24 cellular contexts compared by ENCODE assay signal in the genomic region with DNA sequence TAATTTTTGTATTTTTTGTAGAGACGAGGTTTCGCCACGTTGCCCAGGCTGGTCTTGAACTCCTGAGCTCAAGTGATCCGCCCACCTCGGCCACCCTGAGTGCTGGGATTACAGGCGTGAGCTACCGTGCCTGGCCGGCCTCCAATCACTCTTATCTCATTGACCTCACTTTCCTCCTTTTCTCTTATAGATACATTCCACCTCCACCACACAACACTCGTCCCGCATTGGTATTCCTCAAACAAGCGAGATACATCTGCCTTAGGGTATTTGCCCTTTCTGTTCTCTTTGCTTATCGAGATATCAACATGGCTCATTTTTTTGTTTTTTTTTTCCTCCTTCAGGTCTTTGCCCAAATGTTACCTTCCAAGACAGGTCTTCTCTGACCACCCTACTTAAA.
"Had no signal": no experiment of that assay in that cellular context is flagged by ENCODE, and none has a peak within 500 bp of the region (broad histone marks: within the 10 kb centered on the region; RNA-seq: fewer than 3 reads in every experiment).

No MANE protein-coding gene starts in this region.

- H3K27me3 Mint-ChIP-seq: activated CD8-positive, alpha-beta T cell treated with anti-CD3 and anti-CD28 coated beads for 36 hours; activated T-helper 17 cell treated with anti-CD3 and anti-CD28 coated beads, Interleukin-2, amount 50 U/mL, for 72 hours; stimulated activated memory B cell treated with anti-CD40 and anti-IgM and Interleukin-4, amounts not matched to agents 10 μg/mL and 1 μg/mL and 100 μg/mL, for 72 hours; type B pancreatic cell had no signal

- DNase-seq: activated CD4-positive, alpha-beta T cell treated with anti-CD3 and anti-CD28 coated beads for 48 hours; activated CD8-positive, alpha-beta T cell treated with anti-CD3 and anti-CD28 coated beads for 36 hours; activated T-cell treated with anti-CD3 and anti-CD28 coated beads, Interleukin-2, amount 50 U/mL, for 1 hour; aorta; brain microvascular endothelial cell; caudate nucleus; dermis blood vessel endothelial cell; effector CD8-positive, alpha-beta T cell; foreskin fibroblast; heart right ventricle; lower lobe of right lung; natural killer cell; ovary; psoas muscle; right cardiac atrium; stimulated activated CD4-positive, alpha-beta T cell treated with anti-CD3 and anti-CD28 coated beads, Interleukin-2, amount 100 ng/mL, for 24 hours; T-cell had no signal

- H3K4me1 Mint-ChIP-seq: activated T-helper 17 cell treated with anti-CD3 and anti-CD28 coated beads, Interleukin-2, amount 50 U/mL, for 72 hours; stimulated activated memory B cell treated with anti-CD40 and anti-IgM and Interleukin-4, amounts not matched to agents 10 μg/mL and 1 μg/mL and 100 μg/mL, for 72 hours had no signal

- H3K4me3 Mint-ChIP-seq: activated CD8-positive, alpha-beta T cell treated with anti-CD3 and anti-CD28 coated beads for 36 hours; activated T-helper 17 cell treated with anti-CD3 and anti-CD28 coated beads, Interleukin-2, amount 50 U/mL, for 72 hours; natural killer cell; stimulated activated memory B cell treated with anti-CD40 and anti-IgM and Interleukin-4, amounts not matched to agents 10 μg/mL and 1 μg/mL and 100 μg/mL, for 72 hours; T-cell; type B pancreatic cell had no signal

- H3K4me1 ChIP-seq: psoas muscle had no signal

- FAIRE-seq: keratinocyte had no signal

- H3K4me3 ChIP-seq: heart right ventricle, lower lobe of right lung, ovary, psoas muscle, skin epidermis, vagina had no signal

- H3K9me3 ChIP-seq: lower lobe of right lung, ovary, psoas muscle, vagina had no signal

- H3K27me3 ChIP-seq: brain microvascular endothelial cell, ovary, vagina had no signal

- ATAC-seq: activated CD8-positive, alpha-beta T cell treated with anti-CD3 and anti-CD28 coated beads for 36 hours; activated naive CD4-positive, alpha-beta T cell treated with anti-CD3 and anti-CD28 coated beads, Interleukin-2, amount 50 U/mL, for 72 hours; activated T-helper 17 cell treated with anti-CD3 and anti-CD28 coated beads, Interleukin-2, amount 50 U/mL, for 72 hours; heart right ventricle; lower lobe of right lung; natural killer cell; psoas muscle; right cardiac atrium; stimulated activated memory B cell treated with anti-CD40 and anti-IgM and Interleukin-4, amounts not matched to agents 10 μg/mL and 1 μg/mL and 100 μg/mL, for 72 hours; T-cell had no signal

- H3K27ac ChIP-seq: brain microvascular endothelial cell, heart right ventricle, lower lobe of right lung, ovary, psoas muscle, skin epidermis, vagina had no signal

- H3K27ac Mint-ChIP-seq: activated CD8-positive, alpha-beta T cell treated with anti-CD3 and anti-CD28 coated beads for 36 hours; activated T-helper 17 cell treated with anti-CD3 and anti-CD28 coated beads, Interleukin-2, amount 50 U/mL, for 72 hours; natural killer cell; stimulated activated memory B cell treated with anti-CD40 and anti-IgM and Interleukin-4, amounts not matched to agents 10 μg/mL and 1 μg/mL and 100 μg/mL, for 72 hours; T-cell; type B pancreatic cell had no signal

- H3K36me3 Mint-ChIP-seq: natural killer cell; stimulated activated memory B cell treated with anti-CD40 and anti-IgM and Interleukin-4, amounts not matched to agents 10 μg/mL and 1 μg/mL and 100 μg/mL, for 72 hours; T-cell; type B pancreatic cell had no signal

- H3K9me3 Mint-ChIP-seq: activated CD8-positive, alpha-beta T cell treated with anti-CD3 and anti-CD28 coated beads for 36 hours; activated naive CD4-positive, alpha-beta T cell treated with anti-CD3 and anti-CD28 coated beads, Interleukin-2, amount 50 U/mL, for 72 hours; activated T-helper 17 cell treated with anti-CD3 and anti-CD28 coated beads, Interleukin-2, amount 50 U/mL, for 72 hours; natural killer cell; stimulated activated memory B cell treated with anti-CD40 and anti-IgM and Interleukin-4, amounts not matched to agents 10 μg/mL and 1 μg/mL and 100 μg/mL, for 72 hours; T-cell; type B pancreatic cell had no signal

- H3K36me3 ChIP-seq: brain microvascular endothelial cell, heart right ventricle, lower lobe of right lung, ovary, vagina had no signal
